1 cellular context compared by ENCODE assay signal in genomic region chr13:59461411-59461810, GRCh38.
A peak's percentile ranks its signal among the peaks of the same experiment; 100 is the strongest.
TF ChIP-seq lines count a peak whose summit lies in the region.

No MANE protein-coding gene starts in this region.

TF ChIP-seq in K562, 482 proteins besides CTCF, POLR2A, EP300 and RAD21 (continued from another document and continues in another):
- TF ChIP-seq CHD7 (IDR thresholded peaks at IDR 0.05; ENCODE audit: low read depth, low read length) (no peak), ZBED1 (IDR thresholded peaks at IDR 0.05) (no peak), GATAD2B (IDR thresholded peaks at IDR 0.05; ENCODE audit: borderline replicate concordance) (no peak), GMEB1 (CRISPR knock-in tag; IDR thresholded peaks at IDR 0.05) (no peak), MIER1 (IDR thresholded peaks at IDR 0.05; ENCODE audit: low read depth) (no peak), LARP7 (IDR thresholded peaks at IDR 0.05) (no peak), ID3 (CRISPR knock-in tag; IDR thresholded peaks at IDR 0.05) (no peak), ID3 (tag; IDR thresholded peaks at IDR 0.05) (no peak), KLF16 (IDR thresholded peaks at IDR 0.05) (peak; percentile 55; the same call in 1 of the 2 replicates), BRD9 (IDR thresholded peaks at IDR 0.05; ENCODE audit: low read depth, partially characterized antibody) (no peak), SIN3A (IDR thresholded peaks at IDR 0.05; ENCODE audit: borderline replicate concordance in 2 of 2, control insufficient read depth in 1 of 2, low read depth in 2 of 2, low read length in 2 of 2) (no peak), ZBTB11 (CRISPR knock-in tag; IDR thresholded peaks at IDR 0.05) (no peak), ZNF766 (CRISPR knock-in tag; conservative IDR thresholded peaks at IDR 0.05) (no peak), HEY1 (CRISPR knock-in tag; IDR thresholded peaks at IDR 0.05; ENCODE audit: borderline replicate concordance) (no peak), CCNT2 (IDR thresholded peaks at IDR 0.05; ENCODE audit: borderline replicate concordance, extremely low read depth, insufficient read length, low read depth, low read length) (no peak), CCAR2 (IDR thresholded peaks at IDR 0.05; ENCODE audit: low read depth, low read length) (no peak), SETDB1 (IDR thresholded peaks at IDR 0.05; ENCODE audit: low read length) (no peak), JUN (IDR thresholded peaks at IDR 0.05; ENCODE audit: borderline replicate concordance, low read depth, low read length) (no peak), JUN (CRISPR knock-in tag; IDR thresholded peaks at IDR 0.05; ENCODE audit: borderline replicate concordance) (no peak), ZNF780A (CRISPR knock-in tag; IDR thresholded peaks at IDR 0.05) (no peak), LEF1 (IDR thresholded peaks at IDR 0.05) (peak; percentile 23; the same call in 1 of the 2 replicates), SREBF1 (IDR thresholded peaks at IDR 0.05; ENCODE audit: borderline replicate concordance, low read depth, low read length) (no peak), DDX20 (tag; IDR thresholded peaks at IDR 0.05; ENCODE audit: low read depth) (no peak), DEAF1 (CRISPR knock-in tag; IDR thresholded peaks at IDR 0.05) (no peak), RCOR1 (IDR thresholded peaks at IDR 0.05; ENCODE audit: borderline replicate concordance in 1 of 2, low read depth in 2 of 2, low read length in 2 of 2) (peak in 1 of 2 experiments; percentile 69; a peak in 1 of 4 replicates), ZNF644 (tag; IDR thresholded peaks at IDR 0.05; ENCODE audit: low read depth) (no peak), EP400 (IDR thresholded peaks at IDR 0.05) (no peak), DPF2 (IDR thresholded peaks at IDR 0.05) (peak; percentile 80; the same call in 1 of the 2 replicates), THAP12 (CRISPR knock-in tag; IDR thresholded peaks at IDR 0.05) (no peak), VEZF1 (CRISPR knock-in tag; IDR thresholded peaks at IDR 0.05) (no peak), MECOM (CRISPR knock-in tag; IDR thresholded peaks at IDR 0.05) (no peak), TBL1XR1 (IDR thresholded peaks at IDR 0.05; ENCODE audit: low read length in 2 of 2) (no peak), PTRF (tag; IDR thresholded peaks at IDR 0.05) (no peak)
